In the genomic region with DNA sequence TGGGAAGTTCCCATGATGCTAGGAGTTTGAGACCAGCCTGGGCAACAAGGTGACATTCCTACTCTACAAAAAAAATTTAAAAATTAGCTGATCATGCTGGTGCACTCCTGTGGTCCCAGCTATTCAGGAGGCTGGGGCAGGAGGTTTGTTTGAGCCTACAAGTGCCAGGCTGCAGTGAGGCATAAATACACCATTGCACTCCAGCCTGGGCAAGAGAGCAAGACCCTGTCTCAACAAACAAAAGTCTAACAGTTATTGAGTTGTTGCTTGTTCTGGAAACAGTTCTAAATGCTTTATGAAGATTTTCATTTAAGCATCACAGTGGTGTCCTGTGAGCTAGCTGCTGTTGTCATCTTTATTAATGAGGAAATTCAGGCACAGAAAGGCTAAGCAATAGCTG, we compare ENCODE assay signal across 5 cellular contexts. TPM values are rescaled to one million over a fixed set of nuclear protein-coding genes. Genes with fewer than 3 reads are reported as not detected.
"Had no signal": no experiment of that assay in that cellular context is flagged by ENCODE, and none has a peak within 500 bp of the region (broad histone marks: within the 10 kb centered on the region; RNA-seq: fewer than 3 reads in every experiment).

No MANE protein-coding gene starts in this region.

RNA-seq across cellular contexts. Expression of gene ANKRD18B, which starts 4.0 kb away (rescaled TPM):
- total RNA-seq: stomach, subcutaneous adipose tissue, thoracic aorta, tibial nerve, transverse colon had no signal
